18 cellular contexts compared by ENCODE assay signal in the genomic region with DNA sequence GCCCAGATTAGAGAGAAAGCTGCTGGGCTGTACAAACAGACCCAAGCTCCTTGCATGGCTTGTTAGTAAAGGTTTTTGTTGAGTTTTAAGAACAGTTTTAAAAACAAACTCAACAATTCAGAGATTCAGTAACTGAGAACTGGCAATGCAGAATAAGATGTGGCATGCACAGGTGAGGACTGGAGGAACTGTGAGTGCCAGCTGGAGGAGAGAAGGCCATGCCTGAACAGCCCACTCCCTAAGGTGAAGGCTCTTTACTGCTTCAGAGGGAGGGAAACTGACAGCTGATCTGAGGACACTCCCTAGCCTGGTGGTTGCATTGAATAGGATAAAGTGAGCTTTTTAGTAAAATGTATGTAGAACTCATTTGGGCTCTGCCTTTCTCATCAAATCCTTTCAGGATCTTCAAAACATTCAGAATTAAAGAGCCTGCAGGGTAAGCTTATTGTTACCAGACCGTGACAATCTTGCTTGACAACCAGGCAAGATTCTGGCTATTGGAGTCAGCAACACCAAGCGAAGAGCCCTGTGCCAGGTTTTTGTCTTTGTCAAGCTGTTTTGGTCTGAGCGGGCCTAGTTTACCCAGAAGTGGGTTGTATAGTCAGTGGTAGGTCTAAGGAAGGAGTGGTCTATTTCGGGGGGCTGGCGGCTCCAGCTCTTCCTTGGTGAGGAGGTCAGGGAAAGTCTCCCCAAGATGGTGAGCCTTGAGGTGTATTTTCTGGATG.
"Had no signal": no experiment of that assay in that cellular context is flagged by ENCODE, and none has a peak within 500 bp of the region (broad histone marks: within the 10 kb centered on the region; RNA-seq: fewer than 3 reads in every experiment).

No MANE protein-coding gene starts in this region.

- H3K27me3 Mint-ChIP-seq: activated CD8-positive, alpha-beta T cell treated with anti-CD3 and anti-CD28 coated beads for 36 hours; activated naive CD8-positive, alpha-beta T cell had no signal

- ATAC-seq: activated CD8-positive, alpha-beta T cell treated with anti-CD3 and anti-CD28 coated beads for 36 hours; right lobe of liver; T-helper 17 cell had no signal

- H3K27ac Mint-ChIP-seq: activated B cell treated with CpG ODN at 0.5 μM for 24 hours; activated CD8-positive, alpha-beta T cell treated with anti-CD3 and anti-CD28 coated beads for 36 hours; activated naive CD8-positive, alpha-beta T cell; T-helper 17 cell had no signal

- H3K27ac ChIP-seq: hepatocyte, prostate gland, right lobe of liver, vagina had no signal

- H3K4me2 ChIP-seq: hepatocyte had no signal

- H3K4me3 Mint-ChIP-seq: activated B cell treated with CpG ODN at 0.5 μM for 24 hours; activated CD8-positive, alpha-beta T cell treated with anti-CD3 and anti-CD28 coated beads for 36 hours; activated naive CD8-positive, alpha-beta T cell; naive B cell; T-helper 17 cell had no signal

- H3K4me3 ChIP-seq: esophagus squamous epithelium, hepatocyte, prostate gland, right lobe of liver, vagina had no signal

- H3K79me2 ChIP-seq: hepatocyte had no signal

- H3K27me3 ChIP-seq: esophagus squamous epithelium, hepatocyte, right lobe of liver, vagina had no signal

- DNase-seq: activated B cell treated with CpG ODN at 0.5 μM for 24 hours; activated CD4-positive, alpha-beta T cell treated with anti-CD3 and anti-CD28 coated beads for 48 hours; activated CD8-positive, alpha-beta memory T cell treated with anti-CD3 and anti-CD28 coated beads, Interleukin-2, amount 50 U/mL, for 4 hours; activated CD8-positive, alpha-beta T cell treated with anti-CD3 and anti-CD28 coated beads for 36 hours; activated effector memory CD4-positive, alpha-beta T cell treated with anti-CD3 and anti-CD28 coated beads, Interleukin-2, amount 50 U/mL, for 16 hours; activated T-cell treated with anti-CD3 and anti-CD28 coated beads, Interleukin-2, amount 50 U/mL, for 48 hours; amniotic stem cell; caudate nucleus; esophagus squamous epithelium; islet precursor cell; naive B cell; right lobe of liver; stimulated activated CD4-positive, alpha-beta T cell treated with anti-CD3 and anti-CD28 coated beads, Interleukin-1b, Interleukin-23, amount 100 ng/mL, for 48 hours; T-helper 17 cell had no signal

- H3K36me3 ChIP-seq: esophagus squamous epithelium, prostate gland, right lobe of liver, vagina had no signal

- H3K9me3 Mint-ChIP-seq: activated B cell treated with CpG ODN at 0.5 μM for 24 hours; activated CD8-positive, alpha-beta T cell treated with anti-CD3 and anti-CD28 coated beads for 36 hours had no signal

- H3K4me1 Mint-ChIP-seq: activated B cell treated with CpG ODN at 0.5 μM for 24 hours, naive B cell, T-helper 17 cell had no signal

- H3K4me1 ChIP-seq: prostate gland, right lobe of liver had no signal

- H3K9me3 ChIP-seq: esophagus squamous epithelium, prostate gland, right lobe of liver, vagina had no signal

- H2AFZ ChIP-seq: hepatocyte had no signal
